Comparison of ENCODE assay signal across 10 cellular contexts in genomic region chr11:86741489-86742435, GRCh38. TPM values are rescaled to one million over a fixed set of nuclear protein-coding genes. Genes with fewer than 3 reads are reported as not detected.
DNase-seq lines count a peak whose midpoint lies in the region; ATAC-seq and TF ChIP-seq lines count a peak whose summit lies in the region.
"Had no signal": no experiment of that assay in that cellular context is flagged by ENCODE, and none has a peak within 500 bp of the region (broad histone marks: within the 10 kb centered on the region; RNA-seq: fewer than 3 reads in every experiment).

No MANE protein-coding gene starts in this region.

- peaks cover 17 to 41% of the 10 kb centered on the region in 2 donors for H3K4me1 ChIP-seq in thyroid gland

- TF ChIP-seq CTCF in thyroid gland (IDR thresholded peaks at IDR 0.05) = no peak

- DNase-seq in LoVo (ENCODE audit: low spot score) (peak; percentile 67), brain pericyte (ENCODE audit: low read depth, low spot score) (peak; percentile 82), thyroid gland (no peak), activated T-cell treated with anti-CD3 and anti-CD28 coated beads for 4 hours (no peak)
- no peak for DNase-seq in activated naive CD4-positive, alpha-beta T cell treated with anti-CD3 and anti-CD28 coated beads, Interleukin-2, amount 50 U/mL, for 16 hours
- DNase-seq: MM.1S; stimulated activated naive CD4-positive, alpha-beta T cell treated with Interleukin-2 at 50 U/mL for 16 hours had no signal

- ATAC-seq in GM18858 (IDR thresholded peaks at IDR 0.05; ENCODE audit: unreplicated experiment) (no peak), GM18861 (IDR thresholded peaks at IDR 0.05; ENCODE audit: unreplicated experiment) (no peak)

- 97 to 100% methylated on average over 3 of the region's 3 CpGs for WGBS in thyroid gland, 2 donors

- TF ChIP-seq POLR2A in thyroid gland (IDR thresholded peaks at IDR 0.05) = no peak

- no peak overlapping the region for H3K4me3 ChIP-seq in thyroid gland (replicated peaks in 1 of 3)

- H3K36me3 ChIP-seq in thyroid gland = no peaks in the 10 kb centered on the region

- intact Hi-C loops in thyroid gland (cut with DNase I) = no loop called here

- no peaks in the 10 kb centered on the region for H3K9me3 ChIP-seq in thyroid gland

- no peaks in the 10 kb centered on the region for H3K27me3 ChIP-seq in layer of hippocampus (ENCODE audit: control insufficient read depth, insufficient read depth, low read length)
- H3K27me3 ChIP-seq in thyroid gland = no peaks in the 10 kb centered on the region

- H3K27ac ChIP-seq in layer of hippocampus (ENCODE audit: low read depth, low read length) (peak overlapping the region; percentile 16), thyroid gland (peak overlapping the region; percentile 94 to 96 (median 96))

RNA-seq across cellular contexts. Expression of gene PRSS23, which starts 58.6 kb away (rescaled TPM):
- 10 to 100 TPM; 26.4 to 47.8 (median 36.2) TPM for total RNA-seq in thyroid gland

Comparison
In these comparisons a context has a peak if more than half of its experiments do, and no peak if none do; other contexts are left out.
1. DNase-seq: peak in LoVo (single experiment) and brain pericyte (single experiment); none in thyroid gland (0 of 2), activated T-cell treated with anti-CD3 and anti-CD28 coated beads for 4 hours (single experiment) and activated naive CD4-positive, alpha-beta T cell treated with anti-CD3 and anti-CD28 coated beads, Interleukin-2, amount 50 U/mL, for 16 hours (single experiment).